In the genomic region with DNA sequence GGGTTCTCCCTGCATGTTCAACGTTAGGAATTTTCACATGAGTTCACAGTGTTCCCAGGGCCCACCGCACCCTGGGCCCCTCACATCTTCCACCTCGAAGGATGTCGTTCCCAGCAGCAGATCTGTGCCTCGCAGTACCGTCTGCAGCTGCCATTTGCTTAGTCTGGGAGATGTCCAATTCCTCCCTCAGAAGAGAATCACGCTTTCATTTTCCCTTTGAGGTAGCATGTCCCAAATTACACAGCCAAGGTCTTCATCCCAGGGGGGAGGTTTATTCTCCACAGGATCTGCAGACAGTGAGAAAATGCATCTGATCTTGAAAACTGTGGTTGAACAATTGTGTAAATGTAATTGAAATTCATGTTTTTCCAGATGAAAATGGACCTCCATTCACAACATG, we compare ENCODE assay signal across 8 cellular contexts.
DNase-seq lines count a peak whose midpoint lies in the region; TF ChIP-seq lines count a peak whose summit lies in the region.
"Had no signal": no experiment of that assay in that cellular context is flagged by ENCODE, and none has a peak within 500 bp of the region (broad histone marks: within the 10 kb centered on the region; RNA-seq: fewer than 3 reads in every experiment).

No MANE protein-coding gene starts in this region.

- no peak overlapping the region for H3K9ac ChIP-seq in stomach smooth muscle (ENCODE audit: low read length in 2 of 2)

- TF ChIP-seq CTCF in astrocyte of the spinal cord (IDR thresholded peaks at IDR 0.05; ENCODE audit: low read depth, low read length) (no peak), BE2C (IDR thresholded peaks at IDR 0.05; ENCODE audit: low read depth, low read length) (no peak)

- peak; percentile 52 for DNase-seq in M059J (ENCODE audit: low read depth)
- DNase-seq in astrocyte of the spinal cord (ENCODE audit: low read depth, low spot score) = peak; percentile 91
- peak; percentile 49 for DNase-seq in kidney glomerular epithelial cell (lab: John Stamatoyannopoulos, UW)
- no peak for DNase-seq in BE2C
- DNase-seq in HK-2 (ENCODE audit: unreplicated experiment) = no peak
- DNase-seq in COR-L47 (lab: John Stamatoyannopoulos, UW) = no peak
- DNase-seq: DMS53 had no signal

- H3K4me1 ChIP-seq in stomach smooth muscle (ENCODE audit: control insufficient read depth, insufficient read depth, low read length) (peaks cover 5% of the 10 kb centered on the region), BE2C (peaks cover 5% of the 10 kb centered on the region; the same call in 1 of the 2 replicates)

- H3K9me3 ChIP-seq in stomach smooth muscle (ENCODE audit: control insufficient read depth in 2 of 2, low read length in 2 of 2) = no peaks in the 10 kb centered on the region
- H3K9me3 ChIP-seq in BE2C = no peaks in the 10 kb centered on the region

- in situ Hi-C loops in astrocyte of the spinal cord (cut with HindIII; ENCODE audit: low sequenced_read_pairs) = no loop called here

- H3K4me3 ChIP-seq in astrocyte of the spinal cord (ENCODE audit: low read depth, low read length) (no peak overlapping the region), stomach smooth muscle (ENCODE audit: low read length in 2 of 2) (peak overlapping the region; percentile 20 to 44), BE2C (ENCODE audit: low read depth, low read length) (no peak overlapping the region)

- H3K27me3 ChIP-seq in stomach smooth muscle (ENCODE audit: control insufficient read depth in 1 of 2, insufficient read depth in 2 of 2, low read length in 2 of 2) (no peaks in the 10 kb centered on the region), BE2C (no peaks in the 10 kb centered on the region)

- H3K36me3 ChIP-seq in stomach smooth muscle (ENCODE audit: control insufficient read depth in 2 of 2, insufficient read depth in 2 of 2, low read length in 2 of 2) (no peaks in the 10 kb centered on the region), BE2C (no peaks in the 10 kb centered on the region)

- peak overlapping the region; percentile 1 for H3K27ac ChIP-seq in stomach smooth muscle (ENCODE audit: low read length)

Comparison
In these comparisons a context has a peak if more than half of its experiments do, and no peak if none do; other contexts are left out.
1. DNase-seq: peak in M059J (single experiment), astrocyte of the spinal cord (single experiment) and kidney glomerular epithelial cell (single experiment); none in BE2C (single experiment), HK-2 (single experiment) and COR-L47 (single experiment).
2. H3K4me3 ChIP-seq: peak in stomach smooth muscle (2 of 2); none in astrocyte of the spinal cord (single experiment) and BE2C (single experiment).